14 cellular contexts compared by ENCODE assay signal in genomic region chr4:159052315-159052714, GRCh38. TPM values are rescaled to one million over a fixed set of nuclear protein-coding genes. Genes with fewer than 3 reads are reported as not detected.
A peak's percentile ranks its signal among the peaks of the same experiment; 100 is the strongest.
DNase-seq lines count a peak whose midpoint lies in the region; ATAC-seq and TF ChIP-seq lines count a peak whose summit lies in the region.
"Had no signal": no experiment of that assay in that cellular context is flagged by ENCODE, and none has a peak within 500 bp of the region (broad histone marks: within the 10 kb centered on the region; RNA-seq: fewer than 3 reads in every experiment).

No MANE protein-coding gene starts in this region.

- H2BK20ac ChIP-seq in H9 (ENCODE audit: low read depth, low read length, poor library complexity, severe bottlenecking), result no peak overlapping the region

- H4K5ac ChIP-seq in H9 (ENCODE audit: insufficient read length, low read depth, low read length), result no peak overlapping the region

- H3K4me3 Mint-ChIP-seq in H9, result no peak overlapping the region
- H3K4me3 Mint-ChIP-seq: natural killer cell had no signal

- H3K4me3 ChIP-seq in neuronal stem cell (ENCODE audit: low read length in 2 of 2), result no peak overlapping the region
- H3K4me3 ChIP-seq in spleen, result no peak overlapping the region
- H3K4me3 ChIP-seq in psoas muscle, result no peak overlapping the region

- H3K14ac ChIP-seq in H9 (ENCODE audit: insufficient read depth, low read length) (no peak overlapping the region), neuronal stem cell (ENCODE audit: low read length) (no peak overlapping the region)

- H4K8ac ChIP-seq in H9 (replicated peaks; ENCODE audit: insufficient read length, low read depth, low read length) (no peak overlapping the region), neuronal stem cell (ENCODE audit: low read depth, low read length) (no peak overlapping the region)

- H2BK12ac ChIP-seq in H9 (ENCODE audit: insufficient read length, low read depth, low read length), result no peak overlapping the region
- H2BK12ac ChIP-seq in neuronal stem cell (ENCODE audit: low read length), result no peak overlapping the region

- H4K20me1 ChIP-seq in H9 (ENCODE audit: control insufficient read depth, insufficient read depth, insufficient read length), result no peaks in the 10 kb centered on the region

- peak overlapping the region; percentile 45 for H2AFZ ChIP-seq in H9 (ENCODE audit: low read length)
- H2AFZ ChIP-seq in neuronal stem cell (ENCODE audit: low read length), result peak overlapping the region; percentile 74

- H2BK120ac ChIP-seq in H9 (ENCODE audit: low read depth, low read length, poor library complexity, severe bottlenecking) (no peak overlapping the region), neuronal stem cell (ENCODE audit: low read depth, low read length) (no peak overlapping the region)

- H2AK5ac ChIP-seq in H9 (ENCODE audit: insufficient read length, low read length) (no peak overlapping the region), neuronal stem cell (ENCODE audit: low read depth, low read length) (no peak overlapping the region)

- H3K4me1 ChIP-seq in H9 (ENCODE audit: insufficient read depth, low read length), result peaks cover 15% of the 10 kb centered on the region
- H3K4me1 ChIP-seq in neuronal stem cell (ENCODE audit: control insufficient read depth in 2 of 2, insufficient read depth in 1 of 2, low read depth in 1 of 2, low read length in 2 of 2), result peaks cover 16 to 23% of the 10 kb centered on the region in 2 donors
- peaks cover 0 to 19% (median 9%) of the 10 kb centered on the region in 6 donors for H3K4me1 ChIP-seq in spleen
- no peaks in the 10 kb centered on the region for H3K4me1 ChIP-seq in psoas muscle

- no peaks in the 10 kb centered on the region for H3K9me3 ChIP-seq in H9 (ENCODE audit: control insufficient read depth, low read depth, low read length)
- no peaks in the 10 kb centered on the region for H3K9me3 ChIP-seq in neuronal stem cell (replicated peaks in 1 of 2; ENCODE audit: control insufficient read depth in 2 of 2, insufficient read depth in 1 of 2, low read depth in 1 of 2, low read length in 2 of 2)
- no peaks in the 10 kb centered on the region for H3K9me3 ChIP-seq in spleen
- H3K9me3 ChIP-seq in psoas muscle, result no peaks in the 10 kb centered on the region

- H3K4me1 Mint-ChIP-seq in H9, result peaks cover 51 to 62% of the 10 kb centered on the region in 2 experiments

- H3K27me3 ChIP-seq in H9 (ENCODE audit: insufficient read depth, low read length) (no peaks in the 10 kb centered on the region), neuronal stem cell (ENCODE audit: control insufficient read depth in 3 of 3, insufficient read depth in 3 of 3, low read depth in 1 of 3, low read length in 3 of 3) (no peaks in the 10 kb centered on the region), spleen (replicated peaks in 1 of 7) (peaks cover 0 to 3% (median 0%) of the 10 kb centered on the region in 7 donors), psoas muscle (ENCODE audit: insufficient read depth in 3 of 3, low read length in 2 of 3) (no peaks in the 10 kb centered on the region)

- H3K9me3 Mint-ChIP-seq in H9, result no peaks in the 10 kb centered on the region; a peak in 1 of 5 replicates
- H3K9me3 Mint-ChIP-seq: natural killer cell had no signal

- no peak overlapping the region for H3K4me2 ChIP-seq in H9 (ENCODE audit: insufficient read depth, insufficient read length, low read length)
- no peak overlapping the region for H3K4me2 ChIP-seq in neuronal stem cell (ENCODE audit: insufficient read depth, low read length, poor library complexity, severe bottlenecking)

- no peak for TF ChIP-seq CTCF in H9 (conservative IDR thresholded peaks at IDR 0.05)
- no peak for TF ChIP-seq CTCF in spleen (IDR thresholded peaks at IDR 0.05 in 8 of 11, conservative IDR thresholded peaks at IDR 0.05 in 3 of 11)
- TF ChIP-seq CTCF in psoas muscle (IDR thresholded peaks at IDR 0.05), result no peak

- H3K36me3 Mint-ChIP-seq in H9 (ENCODE audit: insufficient read depth in 1 of 3, low read depth in 3 of 3), result no peaks in the 10 kb centered on the region
- H3K36me3 Mint-ChIP-seq: natural killer cell had no signal

- H2BK15ac ChIP-seq in H9 (ENCODE audit: low read depth, low read length) (no peak overlapping the region), neuronal stem cell (ENCODE audit: low read length) (no peak overlapping the region)

- no peak overlapping the region for H3K56ac ChIP-seq in H9 (ENCODE audit: insufficient read length, low read depth, low read length)

- no CpG with 5 or more reads among the region's 6 CpGs for WGBS in H9 (ENCODE audit: extremely low coverage, insufficient read length, low lambda C conversion rate)
- no CpG with 5 or more reads among the region's 6 CpGs for WGBS in neuronal stem cell (ENCODE audit: extremely low coverage in 2 of 2, insufficient read length in 2 of 2, insufficient replicate concordance in 1 of 2), 2 donors
- WGBS in spleen, 5 donors, result 76 to 88% (median 82%) methylated on average over 6 of the region's 6 CpGs
- 83 to 90% (median 87%) methylated on average over 6 of the region's 6 CpGs for WGBS in psoas muscle, 3 donors

- no peak overlapping the region for H3K9ac ChIP-seq in H9 (ENCODE audit: extremely low read depth, insufficient read length, low read length)
- no peak overlapping the region for H3K9ac ChIP-seq in neuronal stem cell (ENCODE audit: low read depth, low read length, poor library complexity)

- no peak for TF ChIP-seq POLR2A in spleen (IDR thresholded peaks at IDR 0.05)

- H3K27me3 Mint-ChIP-seq in H9 (ENCODE audit: low read depth), result peaks cover 2% of the 10 kb centered on the region; the same call in 1 of the 2 replicates

- H3K4ac ChIP-seq in H9 (ENCODE audit: low read depth, low read length) (no peak overlapping the region), neuronal stem cell (ENCODE audit: low read length) (no peak overlapping the region)

- DNase-seq in H9 (no peak), neuronal stem cell (ENCODE audit: low spot score) (no peak), AG08396 (ENCODE audit: low spot score) (no peak), spleen (no peak), psoas muscle (no peak), NCI-H146 treated with DMSO at 0.1 percent for 48 hours (lab: John Stamatoyannopoulos, UW; ENCODE audit: unreplicated experiment) (no peak)
- DNase-seq: aorta; DMS153; HCEC 1CT; natural killer cell; NCI-H82; stimulated activated CD4-positive, alpha-beta T cell treated with anti-CD3 and anti-CD28 coated beads, Interleukin-4, amount 100 ng/mL, for 1 hour had no signal

- H2BK5ac ChIP-seq in H9 (ENCODE audit: insufficient read length, low read length) (no peak overlapping the region), neuronal stem cell (ENCODE audit: low read length) (no peak overlapping the region)

- H3K23ac ChIP-seq in H9 (ENCODE audit: insufficient read length, low read depth, low read length) (no peak overlapping the region), neuronal stem cell (ENCODE audit: low read depth, low read length, poor library complexity) (no peak overlapping the region)

- ATAC-seq in GM19035 (IDR thresholded peaks at IDR 0.05; ENCODE audit: unreplicated experiment) (peak; percentile 53), HG03378 (IDR thresholded peaks at IDR 0.05; ENCODE audit: unreplicated experiment) (peak; percentile 69), psoas muscle (no peak)
- ATAC-seq: natural killer cell had no signal

- intact Hi-C loops in spleen (cut with DNase I; ENCODE audit: low total_unique reads), result no loop called here
- intact Hi-C loops in psoas muscle (cut with DNase I), result no loop called here

- no peak overlapping the region for H3K27ac ChIP-seq in H9 (ENCODE audit: insufficient read length, low read depth, low read length)
- no peak overlapping the region for H3K27ac ChIP-seq in neuronal stem cell (replicated peaks; ENCODE audit: low read length)
- H3K27ac ChIP-seq in spleen, result no peak overlapping the region
- no peak overlapping the region for H3K27ac ChIP-seq in psoas muscle

- no peaks in the 10 kb centered on the region for H3K79me1 ChIP-seq in H9 (ENCODE audit: insufficient read depth, low read depth, low read length, poor library complexity, severe bottlenecking)
- H3K79me1 ChIP-seq in neuronal stem cell (ENCODE audit: low read depth, low read length), result no peaks in the 10 kb centered on the region

- no peaks in the 10 kb centered on the region for H3K23me2 ChIP-seq in H9 (ENCODE audit: insufficient read length, low read depth, low read length, poor library complexity, severe bottlenecking)

- H4K91ac ChIP-seq in H9 (ENCODE audit: insufficient read length, low read depth, low read length) (no peak overlapping the region), neuronal stem cell (ENCODE audit: low read depth, low read length, poor library complexity) (no peak overlapping the region)

- H3K79me2 ChIP-seq in H9 (ENCODE audit: insufficient read depth, low read length), result no peaks in the 10 kb centered on the region

- H3K36me3 ChIP-seq in neuronal stem cell (replicated peaks in 1 of 2; ENCODE audit: control insufficient read depth in 2 of 2, insufficient read depth in 2 of 2, low read length in 2 of 2) (no peaks in the 10 kb centered on the region), spleen (no peaks in the 10 kb centered on the region), psoas muscle (ENCODE audit: insufficient read depth in 1 of 2, low read depth in 1 of 2) (no peaks in the 10 kb centered on the region)

- H3K27ac Mint-ChIP-seq in H9, result peak overlapping the region in 1 of 3 experiments; percentile 7; a peak in 1 of 7 replicates
- H3K27ac Mint-ChIP-seq: natural killer cell had no signal

- H3T11ph ChIP-seq in H9 (ENCODE audit: low read length), result no peak overlapping the region

- H3K18ac ChIP-seq in H9 (ENCODE audit: insufficient read length, low read depth, low read length), result no peak overlapping the region
- no peak overlapping the region for H3K18ac ChIP-seq in neuronal stem cell (ENCODE audit: low read length)

RNA-seq across cellular contexts. Expression of gene RAPGEF2, which starts 50.6 kb away (rescaled TPM):
- total RNA-seq in H9 (2021), result 33.8 and 37.1 TPM in 2 replicates
- 19.0 TPM for polyA plus RNA-seq in neuronal stem cell (2013, experiment 1 of 2)
- 19.5 TPM for polyA plus RNA-seq in neuronal stem cell (2013, experiment 2 of 2)
- total RNA-seq in spleen, result 100 to 1,000 TPM in 5 of 7 donors, 10 to 100 TPM in 2; 77.9 to 115 (median 105) TPM
- 10 to 100 TPM in 1 of 3 donors, 1 to 10 TPM in 2; 4.4 to 10.6 (median 5.2) TPM for polyA plus RNA-seq in spleen
- 10 to 100 TPM; 20.4 to 35.2 (median 22.3) TPM for total RNA-seq in psoas muscle
- polyA plus RNA-seq in psoas muscle, result 10 to 100 TPM in 1 of 3 donors, 1 to 10 TPM in 2; 4.6 to 15.3 (median 6.3) TPM

Comparison
In these comparisons a context has a peak if more than half of its experiments do, and no peak if none do; other contexts are left out.
1. ATAC-seq: peak in GM19035 (single experiment) and HG03378 (single experiment); none in psoas muscle (0 of 4).